In the genomic region with DNA sequence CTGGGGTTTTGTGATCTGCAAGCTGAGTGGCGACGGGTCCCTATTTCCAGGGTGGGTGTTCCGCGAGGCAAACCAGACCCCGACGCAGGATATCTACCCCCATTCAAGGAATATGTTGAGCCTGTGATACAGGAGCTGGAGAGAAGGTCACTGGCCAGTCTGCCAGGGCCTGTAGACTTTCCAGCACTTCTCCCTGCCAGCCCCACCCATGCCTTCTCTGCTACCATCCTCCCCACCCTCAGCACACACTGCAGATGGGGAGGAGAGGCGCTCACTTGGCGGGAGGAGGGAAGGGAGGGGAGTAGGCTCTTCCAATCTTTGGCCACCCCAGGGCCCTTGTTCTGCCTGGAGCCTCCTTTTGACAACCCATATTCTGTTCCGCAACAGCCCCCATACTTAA, we compare ENCODE assay signal across 12 cellular contexts.
A peak's percentile ranks its signal among the peaks of the same experiment; 100 is the strongest.
DNase-seq lines count a peak whose midpoint lies in the region; ATAC-seq and TF ChIP-seq lines count a peak whose summit lies in the region.
"Had no signal": no experiment of that assay in that cellular context is flagged by ENCODE, and none has a peak within 500 bp of the region (broad histone marks: within the 10 kb centered on the region; RNA-seq: fewer than 3 reads in every experiment).

No MANE protein-coding gene starts in this region.

- H3K4me3 ChIP-seq in brain microvascular endothelial cell (ENCODE audit: low read depth, low read length) = no peak overlapping the region
- H3K4me3 ChIP-seq: BLaER1 had no signal

- no peaks in the 10 kb centered on the region for H3K36me3 ChIP-seq in brain microvascular endothelial cell (replicated peaks)
- H3K36me3 ChIP-seq: BLaER1 had no signal

- DNase-seq in Calu3 (no peak), brain microvascular endothelial cell (no peak), left ventricle myocardium superior (peak; percentile 31), sciatic nerve (ENCODE audit: low spot score) (no peak), T-helper 2 cell (no peak)
- DNase-seq in activated CD4-positive, alpha-beta memory T cell treated with anti-CD3 and anti-CD28 coated beads for 36 hours = no peak
- DNase-seq: activated CD4-positive, alpha-beta T cell treated with anti-CD3 and anti-CD28 coated beads, Interleukin-2, amount 10 ng/mL, durations not matched to agents 24 days and 14 days; SHP77 treated with DMSO at 0.1 percent for 48 hours had no signal

- H3K9me3 Mint-ChIP-seq in Calu3 (ENCODE audit: low read depth, unreplicated experiment) = no peaks in the 10 kb centered on the region
- H3K9me3 Mint-ChIP-seq in activated CD4-positive, alpha-beta memory T cell treated with anti-CD3 and anti-CD28 coated beads for 36 hours = no peaks in the 10 kb centered on the region
- H3K9me3 Mint-ChIP-seq: activated CD4-positive, alpha-beta T cell treated with anti-CD3 and anti-CD28 coated beads, Interleukin-2, amount 10 ng/mL, durations not matched to agents 24 days and 14 days had no signal

- CTCF ChIA-PET in Calu3 (lab: Charles Lee) = no interaction called here
- CTCF ChIA-PET in activated CD4-positive, alpha-beta memory T cell treated with anti-CD3 and anti-CD28 coated beads for 36 hours (lab: Charles Lee) = no interaction called here

- H3K27me3 Mint-ChIP-seq in Calu3 (ENCODE audit: unreplicated experiment) = peaks cover 55% of the 10 kb centered on the region
- H3K27me3 Mint-ChIP-seq in activated CD4-positive, alpha-beta memory T cell treated with anti-CD3 and anti-CD28 coated beads for 36 hours = no peaks in the 10 kb centered on the region

- TF ChIP-seq CTCF in Calu3 (IDR thresholded peaks at IDR 0.05; ENCODE audit: unreplicated experiment) = no peak
- no peak for TF ChIP-seq CTCF in brain microvascular endothelial cell (IDR thresholded peaks at IDR 0.05; ENCODE audit: low read depth, low read length, missing control alignments)

- H3K4me3 Mint-ChIP-seq in Calu3 (ENCODE audit: low read depth, unreplicated experiment) = no peak overlapping the region
- H3K4me3 Mint-ChIP-seq in activated CD4-positive, alpha-beta memory T cell treated with anti-CD3 and anti-CD28 coated beads for 36 hours = no peak overlapping the region
- H3K4me3 Mint-ChIP-seq: activated CD4-positive, alpha-beta T cell treated with anti-CD3 and anti-CD28 coated beads, Interleukin-2, amount 10 ng/mL, durations not matched to agents 24 days and 14 days; activated naive CD8-positive, alpha-beta T cell had no signal

- H3K27ac Mint-ChIP-seq in Calu3 (ENCODE audit: unreplicated experiment) = peak overlapping the region; percentile 48
- H3K27ac Mint-ChIP-seq in activated CD4-positive, alpha-beta memory T cell treated with anti-CD3 and anti-CD28 coated beads for 36 hours = no peak overlapping the region
- H3K27ac Mint-ChIP-seq: activated CD4-positive, alpha-beta T cell treated with anti-CD3 and anti-CD28 coated beads, Interleukin-2, amount 10 ng/mL, durations not matched to agents 24 days and 14 days; activated naive CD8-positive, alpha-beta T cell had no signal

- no peaks in the 10 kb centered on the region for H3K27me3 ChIP-seq in brain microvascular endothelial cell (replicated peaks)
- H3K27me3 ChIP-seq: BLaER1 had no signal

- intact Hi-C loops in Calu3 (cut with micrococcal nuclease; ENCODE audit: unreplicated experiment) (no loop called here), left ventricle myocardium superior (cut with micrococcal nuclease) (no loop called here), sciatic nerve (cut with DNase I) (no loop called here)
- intact Hi-C loops in activated CD4-positive, alpha-beta memory T cell treated with anti-CD3 and anti-CD28 coated beads for 36 hours (cut with micrococcal nuclease) = no loop called here

- BruUV-seq in Calu3 (replicated peaks; lab: Mats Ljungman, UMichigan) = no TSS peak

- no peaks in the 10 kb centered on the region for H3K36me3 Mint-ChIP-seq in Calu3 (ENCODE audit: insufficient read depth, unreplicated experiment)
- no peaks in the 10 kb centered on the region for H3K36me3 Mint-ChIP-seq in activated CD4-positive, alpha-beta memory T cell treated with anti-CD3 and anti-CD28 coated beads for 36 hours
- H3K36me3 Mint-ChIP-seq: activated naive CD8-positive, alpha-beta T cell had no signal

- in situ Hi-C loops in brain microvascular endothelial cell (cut with HindIII; ENCODE audit: low pct_ligation_motif_present, low sequenced_read_pairs) = no loop called here

- POLR2A ChIA-PET in activated CD4-positive, alpha-beta memory T cell treated with anti-CD3 and anti-CD28 coated beads for 36 hours (lab: Charles Lee) = no interaction called here

- peak overlapping the region; percentile 97 for H3K27ac ChIP-seq in brain microvascular endothelial cell
- H3K27ac ChIP-seq: BLaER1 had no signal

- peaks cover 21% of the 10 kb centered on the region for H3K4me1 Mint-ChIP-seq in Calu3 (ENCODE audit: low read depth, unreplicated experiment)
- no peaks in the 10 kb centered on the region for H3K4me1 Mint-ChIP-seq in activated CD4-positive, alpha-beta memory T cell treated with anti-CD3 and anti-CD28 coated beads for 36 hours (ENCODE audit: low read depth)
- H3K4me1 Mint-ChIP-seq: activated CD4-positive, alpha-beta T cell treated with anti-CD3 and anti-CD28 coated beads, Interleukin-2, amount 10 ng/mL, durations not matched to agents 24 days and 14 days had no signal

- ATAC-seq in left ventricle myocardium superior (peak; percentile 32), sciatic nerve (peak; percentile 20), HG02588 (IDR thresholded peaks at IDR 0.05; ENCODE audit: unreplicated experiment) (no peak), HG03159 (IDR thresholded peaks at IDR 0.05; ENCODE audit: unreplicated experiment) (no peak)

Comparison
In these comparisons a context has a peak if more than half of its experiments do, and no peak if none do; other contexts are left out.
1. ATAC-seq: peak in left ventricle myocardium superior (single experiment) and sciatic nerve (single experiment); none in HG02588 (single experiment) and HG03159 (single experiment).